In genomic region chr20:97691-98090, GRCh38 we compare ENCODE assay signal across 7 cellular contexts. TPM values are rescaled to one million over a fixed set of nuclear protein-coding genes. Genes with fewer than 3 reads are reported as not detected.
"Had no signal": no experiment of that assay in that cellular context is flagged by ENCODE, and none has a peak within 500 bp of the region (broad histone marks: within the 10 kb centered on the region; RNA-seq: fewer than 3 reads in every experiment).

No MANE protein-coding gene starts in this region.

RNA-seq across cellular contexts. Expression of gene DEFB125, which starts 10.2 kb away (rescaled TPM):
- total RNA-seq: GM23248, GM23338, H1, H4, H7, H9, HFFc6 had no signal
- polyA plus RNA-seq: GM23248, GM23338, H1 had no signal

RNA-seq across cellular contexts. Expression of gene DEFB126, which starts 44.7 kb away (rescaled TPM):
- total RNA-seq: GM23248, GM23338, H1, H4, H7, H9, HFFc6 had no signal
- polyA plus RNA-seq: GM23248, GM23338, H1 had no signal

RNA-seq across cellular contexts. Expression of gene DEFB127, which starts 59.6 kb away (rescaled TPM):
- total RNA-seq: GM23248, GM23338, H1, H4, H7, H9, HFFc6 had no signal
- polyA plus RNA-seq: GM23248, GM23338, H1 had no signal
